Comparison of ENCODE assay signal across 18 cellular contexts in the genomic region with DNA sequence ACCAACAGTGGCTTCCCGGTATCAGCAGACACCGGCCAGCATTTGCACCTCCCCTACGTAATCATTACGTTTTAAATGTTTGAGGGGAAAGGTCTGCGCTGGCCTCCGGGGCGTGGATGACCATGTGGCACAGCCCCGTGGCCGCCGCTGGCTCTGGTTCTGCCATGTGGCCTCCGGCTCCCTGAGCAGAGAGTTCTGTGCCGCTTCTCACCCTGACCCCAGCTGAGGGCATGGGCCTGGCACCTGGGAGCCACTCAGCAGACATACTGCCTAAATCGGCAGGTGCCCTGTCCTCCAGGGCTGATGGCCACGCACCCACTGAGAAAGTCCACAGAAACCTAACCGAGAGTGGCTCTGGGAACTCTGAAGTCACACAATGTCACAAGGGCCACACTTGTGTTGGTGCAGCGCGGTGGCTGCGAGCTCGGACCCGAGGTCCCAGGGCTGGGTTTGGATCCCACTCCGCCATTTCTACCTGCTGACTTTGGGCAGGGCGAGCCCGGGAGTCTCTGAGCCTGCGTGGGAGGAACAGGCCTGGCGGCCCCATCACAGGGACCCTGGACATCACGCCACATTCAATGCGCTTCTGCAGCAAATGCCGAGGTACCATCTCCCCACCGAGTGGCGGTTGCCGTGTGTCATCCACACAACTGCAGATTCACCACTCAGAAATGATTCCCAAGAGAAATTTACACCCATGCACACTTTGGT. TPM values are rescaled to one million over a fixed set of nuclear protein-coding genes. Genes with fewer than 3 reads are reported as not detected.
"Had no signal": no experiment of that assay in that cellular context is flagged by ENCODE, and none has a peak within 500 bp of the region (broad histone marks: within the 10 kb centered on the region; RNA-seq: fewer than 3 reads in every experiment).

No MANE protein-coding gene starts in this region.

- H3K27me3 ChIP-seq: ovary, tibial nerve had no signal

- H3K36me3 ChIP-seq: esophagus squamous epithelium, gastrocnemius medialis, ovary, prostate gland, tibial nerve had no signal

- H3K9me3 Mint-ChIP-seq: activated naive CD4-positive, alpha-beta T cell treated with anti-CD3 and anti-CD28 coated beads, Interleukin-2, amount 10 ng/mL, durations not matched to agents 7 days and 5 days; naive thymus-derived CD4-positive, alpha-beta T cell; stimulated activated naive CD8-positive, alpha-beta T cell treated with anti-CD3 and anti-CD28 coated beads, Interleukin-15, amount 100 ng/mL, for 72 hours had no signal

- ATAC-seq: gastrocnemius medialis; naive thymus-derived CD4-positive, alpha-beta T cell; stimulated activated naive CD8-positive, alpha-beta T cell treated with anti-CD3 and anti-CD28 coated beads, Interleukin-15, amount 100 ng/mL, for 72 hours had no signal

- H3K4me3 ChIP-seq: coronary artery, esophagus squamous epithelium, gastrocnemius medialis, ovary, prostate gland, tibial nerve had no signal

- H3K27ac Mint-ChIP-seq: activated naive CD4-positive, alpha-beta T cell treated with anti-CD3 and anti-CD28 coated beads, Interleukin-2, amount 10 ng/mL, durations not matched to agents 7 days and 5 days; naive thymus-derived CD4-positive, alpha-beta T cell; stimulated activated naive CD8-positive, alpha-beta T cell treated with anti-CD3 and anti-CD28 coated beads, Interleukin-15, amount 100 ng/mL, for 72 hours had no signal

- H3K36me3 Mint-ChIP-seq: activated naive CD4-positive, alpha-beta T cell treated with anti-CD3 and anti-CD28 coated beads, Interleukin-2, amount 10 ng/mL, durations not matched to agents 7 days and 5 days; naive thymus-derived CD4-positive, alpha-beta T cell had no signal

- H3K27me3 Mint-ChIP-seq: naive thymus-derived CD4-positive, alpha-beta T cell; stimulated activated naive CD8-positive, alpha-beta T cell treated with anti-CD3 and anti-CD28 coated beads, Interleukin-15, amount 100 ng/mL, for 72 hours had no signal

- H3K9me3 ChIP-seq: esophagus squamous epithelium, gastrocnemius medialis, ovary, prostate gland, tibial nerve had no signal

- H3K4me3 Mint-ChIP-seq: activated naive CD4-positive, alpha-beta T cell treated with anti-CD3 and anti-CD28 coated beads, Interleukin-2, amount 10 ng/mL, durations not matched to agents 7 days and 5 days; naive thymus-derived CD4-positive, alpha-beta T cell; stimulated activated naive CD8-positive, alpha-beta T cell treated with anti-CD3 and anti-CD28 coated beads, Interleukin-15, amount 100 ng/mL, for 72 hours had no signal

- DNase-seq: activated CD8-positive, alpha-beta memory T cell treated with anti-CD3 and anti-CD28 coated beads, Interleukin-2, amount 50 U/mL, for 48 hours; activated effector memory CD4-positive, alpha-beta T cell treated with Interleukin-2 at 50 U/mL for 16 hours; activated naive CD4-positive, alpha-beta T cell treated with anti-CD3 and anti-CD28 coated beads, Interleukin-2, amount 10 ng/mL, durations not matched to agents 7 days and 5 days; activated T-cell treated with anti-CD3 and anti-CD28 coated beads, Interleukin-2, amount 50 U/mL, for 48 hours; amygdala; esophagus squamous epithelium; gastrocnemius medialis; hypothalamus; naive thymus-derived CD4-positive, alpha-beta T cell; stimulated activated CD4-positive, alpha-beta T cell treated with anti-CD3 and anti-CD28 coated beads, Interleukin-1b, Interleukin-23, amount 100 ng/mL, for 48 hours; stimulated activated naive CD8-positive, alpha-beta T cell treated with anti-CD3 and anti-CD28 coated beads, Interleukin-15, amount 100 ng/mL, for 72 hours; T-helper 1 cell had no signal

- H3K4me1 Mint-ChIP-seq: activated naive CD4-positive, alpha-beta T cell treated with anti-CD3 and anti-CD28 coated beads, Interleukin-2, amount 10 ng/mL, durations not matched to agents 7 days and 5 days; naive thymus-derived CD4-positive, alpha-beta T cell; stimulated activated naive CD8-positive, alpha-beta T cell treated with anti-CD3 and anti-CD28 coated beads, Interleukin-15, amount 100 ng/mL, for 72 hours had no signal

- H3K27ac ChIP-seq: coronary artery, esophagus squamous epithelium, gastrocnemius medialis, ovary, prostate gland, tibial nerve had no signal

- H3K4me1 ChIP-seq: esophagus squamous epithelium, gastrocnemius medialis, prostate gland, tibial nerve had no signal

RNA-seq across cellular contexts. Expression of gene CFAP46, which starts 25.3 kb away (rescaled TPM):
- total RNA-seq: mesenteric fat pad, skeletal muscle tissue had no signal
